ENCODE assay signal across 11 cellular contexts in genomic region chr1:152917794-152918193, GRCh38. TPM values are rescaled to one million over a fixed set of nuclear protein-coding genes. Genes with fewer than 3 reads are reported as not detected.
DNase-seq lines count a peak whose midpoint lies in the region; ATAC-seq, FAIRE-seq and TF ChIP-seq lines count a peak whose summit lies in the region.
"Had no signal": no experiment of that assay in that cellular context is flagged by ENCODE, and none has a peak within 500 bp of the region (broad histone marks: within the 10 kb centered on the region; RNA-seq: fewer than 3 reads in every experiment).

No MANE protein-coding gene starts in this region.

- H3K36me3 ChIP-seq in Caco-2 (ENCODE audit: control insufficient read depth, insufficient read depth, low read length): no peaks in the 10 kb centered on the region
- H3K36me3 ChIP-seq in mesenchymal stem cell (ENCODE audit: control insufficient read depth in 1 of 2, insufficient read depth in 2 of 2, low read depth in 1 of 2, low read length in 2 of 2): no peaks in the 10 kb centered on the region
- no peaks in the 10 kb centered on the region for H3K36me3 ChIP-seq in hepatocyte (replicated peaks; ENCODE audit: insufficient read depth, low read depth)
- H3K36me3 ChIP-seq: sigmoid colon had no signal

- H2BK12ac ChIP-seq in H9 (ENCODE audit: insufficient read length, low read depth, low read length) (no peak overlapping the region), mesenchymal stem cell (ENCODE audit: low read length in 2 of 2) (no peak overlapping the region)

- no peaks in the 10 kb centered on the region for H3K4me1 ChIP-seq in Caco-2
- no peaks in the 10 kb centered on the region for H3K4me1 ChIP-seq in H9 (ENCODE audit: insufficient read depth, low read length)
- no peaks in the 10 kb centered on the region for H3K4me1 ChIP-seq in mesenchymal stem cell (ENCODE audit: control insufficient read depth, insufficient read depth, low read depth, low read length)
- no peaks in the 10 kb centered on the region for H3K4me1 ChIP-seq in hepatocyte (ENCODE audit: insufficient read depth)
- H3K4me1 ChIP-seq: sigmoid colon had no signal

- H2BK120ac ChIP-seq in H9 (ENCODE audit: low read depth, low read length, poor library complexity, severe bottlenecking): no peak overlapping the region
- H2BK120ac ChIP-seq in mesenchymal stem cell (ENCODE audit: low read depth, low read length): no peak overlapping the region

- H3K4me3 Mint-ChIP-seq in Caco-2 (ENCODE audit: unreplicated experiment): no peak overlapping the region
- H3K4me3 Mint-ChIP-seq in H9: no peak overlapping the region
- H3K4me3 Mint-ChIP-seq: IgD-negative memory B cell had no signal

- H4K91ac ChIP-seq in H9 (ENCODE audit: insufficient read length, low read depth, low read length): no peak overlapping the region
- H4K91ac ChIP-seq in mesenchymal stem cell (ENCODE audit: low read length): no peak overlapping the region

- H2BK20ac ChIP-seq in H9 (ENCODE audit: low read depth, low read length, poor library complexity, severe bottlenecking): no peak overlapping the region

- H4K8ac ChIP-seq in H9 (replicated peaks; ENCODE audit: insufficient read length, low read depth, low read length): no peak overlapping the region
- H4K8ac ChIP-seq in mesenchymal stem cell (ENCODE audit: low read length): no peak overlapping the region

- no peak overlapping the region for H2AFZ ChIP-seq in H9 (ENCODE audit: low read length)
- no peak overlapping the region for H2AFZ ChIP-seq in mesenchymal stem cell (ENCODE audit: low read depth, low read length)
- no peak overlapping the region for H2AFZ ChIP-seq in hepatocyte

- H4K20me1 ChIP-seq in H9 (ENCODE audit: control insufficient read depth, insufficient read depth, insufficient read length): no peaks in the 10 kb centered on the region
- H4K20me1 ChIP-seq in hepatocyte (ENCODE audit: insufficient read depth, poor library complexity, severe bottlenecking): no peaks in the 10 kb centered on the region

- TF ChIP-seq CTCF in Caco-2 (IDR thresholded peaks at IDR 0.05; ENCODE audit: insufficient read depth in 1 of 2, low read depth in 1 of 2, low read length in 1 of 2, severe bottlenecking in 1 of 2, unreplicated experiment in 1 of 2): peak; percentile 27 to 53
- peak; percentile 58 for TF ChIP-seq CTCF in H9 (conservative IDR thresholded peaks at IDR 0.05)
- TF ChIP-seq CTCF in hepatocyte (IDR thresholded peaks at IDR 0.05; ENCODE audit: poor library complexity): no peak

- H3K9me3 Mint-ChIP-seq in Caco-2 (ENCODE audit: unreplicated experiment) (no peaks in the 10 kb centered on the region), H9 (peaks cover 52 to 68% of the 10 kb centered on the region in 2 experiments)
- H3K9me3 Mint-ChIP-seq: IgD-negative memory B cell had no signal

- POLR2A ChIA-PET in Caco-2 (lab: Charles Lee): no interaction called here

- H3K27me3 Mint-ChIP-seq in Caco-2 (ENCODE audit: insufficient read depth, unreplicated experiment): peaks cover 26% of the 10 kb centered on the region
- H3K27me3 Mint-ChIP-seq in H9 (ENCODE audit: low read depth): no peaks in the 10 kb centered on the region; the same call in 1 of the 2 replicates

- no peak overlapping the region for H3K18ac ChIP-seq in H9 (ENCODE audit: insufficient read length, low read depth, low read length)
- H3K18ac ChIP-seq in mesenchymal stem cell (ENCODE audit: low read depth in 1 of 2, low read length in 2 of 2): no peak overlapping the region

- H3K79me1 ChIP-seq in H9 (ENCODE audit: insufficient read depth, low read depth, low read length, poor library complexity, severe bottlenecking): no peaks in the 10 kb centered on the region
- no peaks in the 10 kb centered on the region for H3K79me1 ChIP-seq in mesenchymal stem cell (replicated peaks; ENCODE audit: low read length, poor library complexity, severe bottlenecking)

- no TSS peak for BruUV-seq in Caco-2 (replicated peaks; lab: Mats Ljungman, UMichigan)

- intact Hi-C loops in Caco-2 (cut with micrococcal nuclease; ENCODE audit: unreplicated experiment) (loop anchor here (1.0 kb wide), 2 partner anchors 275 to 306 kb away; no protein-coding TSS in a partner anchor), Right ventricle myocardium inferior (cut with DNase I) (no loop called here)

- H3K79me2 ChIP-seq in H9 (ENCODE audit: insufficient read depth, low read length): no peaks in the 10 kb centered on the region
- H3K79me2 ChIP-seq in hepatocyte: no peaks in the 10 kb centered on the region

- CTCF ChIA-PET in Caco-2 (lab: Charles Lee): interaction anchor here (0.8 to 1.5 kb wide), 2 partner anchors 275 to 360 kb away, joined by 3 to 10 read pairs; no protein-coding TSS in a partner anchor

- H3K56ac ChIP-seq in H9 (ENCODE audit: insufficient read length, low read depth, low read length): no peak overlapping the region

- no CpG with 5 or more reads among the region's 3 CpGs for WGBS in H9 (ENCODE audit: extremely low coverage, insufficient read length, low lambda C conversion rate)
- WGBS in mesenchymal stem cell: no CpG with 5 or more reads among the region's 3 CpGs
- WGBS in hepatocyte (ENCODE audit: low lambda C conversion rate, missing lambda C conversion rate): 25% methylated on average over 3 of the region's 3 CpGs

- DNase-seq in Caco-2 (peak in 1 of 2 experiments; percentile 23), H9 (no peak), kidney tubule cell (ENCODE audit: low spot score) (peak; percentile 26), Right ventricle myocardium inferior (ENCODE audit: missing footprints) (no peak), mesenchymal stem cell (no peak), middle frontal gyrus (ENCODE audit: extremely low spot score, low spot score) (no peak), hepatocyte (ENCODE audit: low spot score) (no peak)
- DNase-seq: sigmoid colon had no signal

- ATAC-seq in Right ventricle myocardium inferior: no peak

- no peaks in the 10 kb centered on the region for H3K9me3 ChIP-seq in Caco-2
- H3K9me3 ChIP-seq in H9 (ENCODE audit: control insufficient read depth, low read depth, low read length): no peaks in the 10 kb centered on the region
- no peaks in the 10 kb centered on the region for H3K9me3 ChIP-seq in mesenchymal stem cell (ENCODE audit: control insufficient read depth, low read length)
- no peaks in the 10 kb centered on the region for H3K9me3 ChIP-seq in hepatocyte (ENCODE audit: low read depth)
- H3K9me3 ChIP-seq: sigmoid colon had no signal

- no peaks in the 10 kb centered on the region for H3K9me2 ChIP-seq in hepatocyte (replicated peaks; ENCODE audit: insufficient read depth)

- no peak overlapping the region for H3K9ac ChIP-seq in H9 (ENCODE audit: extremely low read depth, insufficient read length, low read length)
- H3K9ac ChIP-seq in mesenchymal stem cell (ENCODE audit: low read length): no peak overlapping the region

- H3K23ac ChIP-seq in H9 (ENCODE audit: insufficient read length, low read depth, low read length) (no peak overlapping the region), mesenchymal stem cell (ENCODE audit: low read length in 2 of 2) (no peak overlapping the region)

- H2AK5ac ChIP-seq in H9 (ENCODE audit: insufficient read length, low read length) (no peak overlapping the region), mesenchymal stem cell (ENCODE audit: low read length, severe bottlenecking) (no peak overlapping the region)

- peak; percentile 22 for FAIRE-seq in TTC549 (lab: Jason Lieb, UNC)

- no peak overlapping the region for H3K27ac ChIP-seq in H9 (ENCODE audit: insufficient read length, low read depth, low read length)
- H3K27ac ChIP-seq in mesenchymal stem cell (ENCODE audit: low read length, poor library complexity, severe bottlenecking): no peak overlapping the region
- no peak overlapping the region for H3K27ac ChIP-seq in hepatocyte
- H3K27ac ChIP-seq: sigmoid colon had no signal

- H3K27me3 ChIP-seq in Caco-2 (replicated peaks; ENCODE audit: control insufficient read depth, insufficient read depth, low read length) (no peaks in the 10 kb centered on the region), H9 (ENCODE audit: insufficient read depth, low read length) (no peaks in the 10 kb centered on the region), mesenchymal stem cell (ENCODE audit: control insufficient read depth in 1 of 2, insufficient read depth in 1 of 2, low read length in 2 of 2) (no peaks in the 10 kb centered on the region), hepatocyte (no peaks in the 10 kb centered on the region)
- H3K27me3 ChIP-seq: sigmoid colon had no signal

- H3K4me2 ChIP-seq in H9 (ENCODE audit: insufficient read depth, insufficient read length, low read length) (no peak overlapping the region), mesenchymal stem cell (ENCODE audit: low read length, poor library complexity, severe bottlenecking) (no peak overlapping the region), hepatocyte (no peak overlapping the region)

- no peak overlapping the region for H3T11ph ChIP-seq in H9 (ENCODE audit: low read length)

- no peaks in the 10 kb centered on the region for H3K23me2 ChIP-seq in H9 (ENCODE audit: insufficient read length, low read depth, low read length, poor library complexity, severe bottlenecking)

- no peak overlapping the region for H4K5ac ChIP-seq in H9 (ENCODE audit: insufficient read length, low read depth, low read length)

- no peak overlapping the region for H2BK15ac ChIP-seq in H9 (ENCODE audit: low read depth, low read length)
- no peak overlapping the region for H2BK15ac ChIP-seq in mesenchymal stem cell (ENCODE audit: low read depth, poor library complexity, severe bottlenecking)

- H3K14ac ChIP-seq in H9 (ENCODE audit: insufficient read depth, low read length): no peak overlapping the region
- no peak overlapping the region for H3K14ac ChIP-seq in mesenchymal stem cell (ENCODE audit: low read length in 2 of 2)

- H2BK5ac ChIP-seq in H9 (ENCODE audit: insufficient read length, low read length): no peak overlapping the region
- H2BK5ac ChIP-seq in mesenchymal stem cell (ENCODE audit: low read depth, low read length, poor library complexity, severe bottlenecking): no peak overlapping the region

- no peak overlapping the region for H3K4me3 ChIP-seq in Caco-2 (ENCODE audit: low read depth, low read length)
- H3K4me3 ChIP-seq in mesenchymal stem cell (ENCODE audit: insufficient read depth in 1 of 2, low read depth in 1 of 2, low read length in 2 of 2): no peak overlapping the region
- H3K4me3 ChIP-seq in hepatocyte: no peak overlapping the region
- H3K4me3 ChIP-seq: sigmoid colon had no signal

- H3K36me3 Mint-ChIP-seq in Caco-2 (ENCODE audit: insufficient read depth, unreplicated experiment) (no peaks in the 10 kb centered on the region), H9 (ENCODE audit: insufficient read depth in 1 of 3, low read depth in 3 of 3) (0 out of 7 replicates have a peak, but pooled peaks cover 0 to 5% (median 0%) of the 10 kb centered on the region in 3 experiments)

- H3K4ac ChIP-seq in H9 (ENCODE audit: low read depth, low read length) (no peak overlapping the region), mesenchymal stem cell (ENCODE audit: low read depth in 1 of 2, low read length in 2 of 2) (no peak overlapping the region)

- H3K27ac Mint-ChIP-seq in Caco-2 (ENCODE audit: unreplicated experiment): no peak overlapping the region
- H3K27ac Mint-ChIP-seq in H9: no peak overlapping the region
- H3K27ac Mint-ChIP-seq: IgD-negative memory B cell had no signal

- H3K4me1 Mint-ChIP-seq in Caco-2 (ENCODE audit: low read depth, unreplicated experiment) (no peaks in the 10 kb centered on the region), H9 (no peaks in the 10 kb centered on the region; a peak in 1 of 4 replicates)
- H3K4me1 Mint-ChIP-seq: IgD-negative memory B cell had no signal

RNA-seq across cellular contexts. Expression of gene IVL, which starts 9.4 kb away (rescaled TPM):
- not detected in 2 replicates for total RNA-seq in Caco-2 (2022)
- not detected in 2 replicates for total RNA-seq in H9 (2021)
- not detected for total RNA-seq in Right ventricle myocardium inferior
- not detected for polyA plus RNA-seq in mesenchymal stem cell (2013, experiment 1 of 2)
- polyA plus RNA-seq in mesenchymal stem cell (2013, experiment 2 of 2): not detected
- total RNA-seq in hepatocyte: 0.52 TPM in 1 of 2 replicates, not detected in the other
- not detected in 2 replicates for polyA plus RNA-seq in hepatocyte
- total RNA-seq: sigmoid colon had no signal
- polyA plus RNA-seq: IgD-negative memory B cell had no signal

RNA-seq across cellular contexts. Expression of gene SPRR5, which starts 29.2 kb away (rescaled TPM):
- total RNA-seq in Caco-2 (2022) (not detected in 2 replicates), H9 (2021) (not detected in 2 replicates), Right ventricle myocardium inferior (not detected), hepatocyte (not detected in 2 replicates)
- polyA plus RNA-seq in mesenchymal stem cell (2013, experiment 1 of 2): not detected
- not detected for polyA plus RNA-seq in mesenchymal stem cell (2013, experiment 2 of 2)
- polyA plus RNA-seq in hepatocyte: not detected in 2 replicates
- total RNA-seq: kidney epithelial cell, sigmoid colon had no signal
- polyA plus RNA-seq: IgD-negative memory B cell, sigmoid colon had no signal

RNA-seq across cellular contexts. Expression of gene SMCP, which starts 39.7 kb away (rescaled TPM):
- total RNA-seq in Caco-2 (2022) (not detected in 2 replicates), H9 (2021) (not detected in 2 replicates), Right ventricle myocardium inferior (not detected), hepatocyte (not detected in 2 replicates)
- polyA plus RNA-seq in mesenchymal stem cell (2013, experiment 1 of 2): not detected
- not detected for polyA plus RNA-seq in mesenchymal stem cell (2013, experiment 2 of 2)
- polyA plus RNA-seq in hepatocyte: not detected in 2 replicates
- total RNA-seq: kidney epithelial cell, sigmoid colon had no signal
- polyA plus RNA-seq: IgD-negative memory B cell, sigmoid colon had no signal

RNA-seq across cellular contexts. Expression of gene SPRR4, which starts 52.7 kb away (rescaled TPM):
- total RNA-seq in Caco-2 (2022) (not detected in 2 replicates), H9 (2021) (not detected in 2 replicates), Right ventricle myocardium inferior (not detected), hepatocyte (not detected in 2 replicates)
- polyA plus RNA-seq in mesenchymal stem cell (2013, experiment 1 of 2): not detected
- not detected for polyA plus RNA-seq in mesenchymal stem cell (2013, experiment 2 of 2)
- polyA plus RNA-seq in hepatocyte: not detected in 2 replicates
- total RNA-seq: kidney epithelial cell, sigmoid colon had no signal
- polyA plus RNA-seq: IgD-negative memory B cell, sigmoid colon had no signal

RNA-seq across cellular contexts. Expression of gene LCE7A, which starts 58.0 kb away (rescaled TPM):
- total RNA-seq in Caco-2 (2022) (not detected in 2 replicates), H9 (2021) (not detected in 2 replicates), Right ventricle myocardium inferior (not detected), hepatocyte (not detected in 2 replicates)
- polyA plus RNA-seq in mesenchymal stem cell (2013, experiment 1 of 2): not detected
- not detected for polyA plus RNA-seq in mesenchymal stem cell (2013, experiment 2 of 2)
- not detected in 2 replicates for polyA plus RNA-seq in hepatocyte
- total RNA-seq: kidney epithelial cell, sigmoid colon had no signal
- polyA plus RNA-seq: IgD-negative memory B cell, sigmoid colon had no signal
